In the genomic region with DNA sequence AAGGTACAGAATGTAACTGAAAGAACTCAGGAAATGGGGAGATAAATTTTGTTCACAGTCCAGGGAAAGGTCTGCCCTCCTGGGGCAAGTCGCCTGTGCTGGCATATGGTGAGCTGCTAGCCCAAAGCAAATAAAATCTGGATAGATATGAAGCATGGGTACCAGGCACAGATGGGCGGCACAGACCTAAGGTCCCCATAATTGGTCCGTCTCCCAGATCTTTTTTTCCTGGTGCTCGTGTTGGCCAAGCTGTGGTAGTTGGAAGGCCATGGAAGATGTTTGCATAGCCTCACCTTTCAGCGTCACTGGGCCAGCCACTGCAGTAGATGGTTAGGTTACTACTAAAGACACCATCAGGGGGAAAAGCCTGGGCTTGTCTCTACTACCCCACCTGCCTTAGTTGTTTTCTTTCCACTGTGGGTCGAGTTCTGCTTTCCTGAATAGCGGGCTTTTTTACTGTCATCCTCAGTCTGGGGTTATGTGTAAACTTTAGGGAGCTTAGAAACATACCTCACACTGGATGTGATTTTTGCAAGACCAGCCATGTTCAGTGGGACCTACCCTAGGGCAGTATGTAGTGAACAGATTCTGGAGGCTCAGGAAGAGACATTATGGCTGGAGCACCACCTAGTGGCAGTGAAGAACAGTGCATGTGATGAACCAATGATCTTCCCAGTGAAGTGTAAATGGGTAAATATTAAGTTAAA, we compare ENCODE assay signal across 1 cellular context.
TF ChIP-seq lines count a peak whose summit lies in the region.

No MANE protein-coding gene starts in this region.

TF ChIP-seq in K562, 482 proteins besides CTCF, POLR2A, EP300 and RAD21 (continued from another document and continues in another):
- peak; percentile 90; the same call in 1 of the 2 replicates for TF ChIP-seq STAG1 (CRISPR knock-in tag; IDR thresholded peaks at IDR 0.05; ENCODE audit: borderline replicate concordance)
- no peak for TF ChIP-seq ARHGAP35 (IDR thresholded peaks at IDR 0.05; ENCODE audit: partially characterized antibody)
- TF ChIP-seq ARID2 (IDR thresholded peaks at IDR 0.05) = peak; percentile 93
- TF ChIP-seq JUN (IDR thresholded peaks at IDR 0.05; ENCODE audit: borderline replicate concordance, low read depth, low read length) = no peak
- no peak for TF ChIP-seq JUN (CRISPR knock-in tag; IDR thresholded peaks at IDR 0.05; ENCODE audit: borderline replicate concordance)
- TF ChIP-seq HMGN3 (IDR thresholded peaks at IDR 0.05; ENCODE audit: borderline replicate concordance, extremely low read depth, insufficient read length, low read depth, low read length) = no peak
- no peak for TF ChIP-seq FOXJ2 (tag; IDR thresholded peaks at IDR 0.05)
- no peak for TF ChIP-seq E2F4 (CRISPR knock-in tag; IDR thresholded peaks at IDR 0.05; ENCODE audit: low read depth)
- TF ChIP-seq CBFA2T2 (conservative IDR thresholded peaks at IDR 0.05) = no peak
- no peak for TF ChIP-seq MCM7 (IDR thresholded peaks at IDR 0.05)
- no peak for TF ChIP-seq SMARCE1 (IDR thresholded peaks at IDR 0.05)
- no peak for TF ChIP-seq BACH1 (tag; IDR thresholded peaks at IDR 0.05)
- TF ChIP-seq GATAD2B (IDR thresholded peaks at IDR 0.05; ENCODE audit: borderline replicate concordance) = peak; percentile 20; the same call in 1 of the 2 replicates
- TF ChIP-seq CEBPB (tag; IDR thresholded peaks at IDR 0.05) = no peak
- no peak for TF ChIP-seq TRIM24 (IDR thresholded peaks at IDR 0.05)
- TF ChIP-seq, protein P1, sequence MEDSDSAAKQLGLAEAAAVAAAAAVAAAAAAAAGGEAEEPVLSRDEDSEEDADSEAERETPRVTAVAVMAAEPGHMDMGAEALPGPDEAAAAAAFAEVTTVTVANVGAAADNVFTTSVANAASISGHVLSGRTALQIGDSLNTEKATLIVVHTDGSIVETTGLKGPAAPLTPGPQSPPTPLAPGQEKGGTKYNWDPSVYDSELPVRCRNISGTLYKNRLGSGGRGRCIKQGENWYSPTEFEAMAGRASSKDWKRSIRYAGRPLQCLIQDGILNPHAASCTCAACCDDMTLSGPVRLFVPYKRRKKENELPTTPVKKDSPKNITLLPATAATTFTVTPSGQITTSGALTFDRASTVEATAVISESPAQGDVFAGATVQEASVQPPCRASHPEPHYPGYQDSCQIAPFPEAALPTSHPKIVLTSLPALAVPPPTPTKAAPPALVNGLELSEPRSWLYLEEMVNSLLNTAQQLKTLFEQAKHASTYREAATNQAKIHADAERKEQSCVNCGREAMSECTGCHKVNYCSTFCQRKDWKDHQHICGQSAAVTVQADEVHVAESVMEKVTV (CRISPR knock-in tag; IDR thresholded peaks at IDR 0.05) = peak; percentile 85
- no peak for TF ChIP-seq ARNT (IDR thresholded peaks at IDR 0.05)
- TF ChIP-seq KHSRP (IDR thresholded peaks at IDR 0.05) = no peak
- no peak for TF ChIP-seq CHD1 (IDR thresholded peaks at IDR 0.05; ENCODE audit: low read length)
- TF ChIP-seq CC2D1A (IDR thresholded peaks at IDR 0.05) = peak; percentile 68; the same call in 1 of the 2 replicates
- 0 out of 2 replicates have a peak, but pooled peaks have one; percentile 28 for TF ChIP-seq RB1 (IDR thresholded peaks at IDR 0.05; ENCODE audit: low read depth)
- TF ChIP-seq, protein P2, sequence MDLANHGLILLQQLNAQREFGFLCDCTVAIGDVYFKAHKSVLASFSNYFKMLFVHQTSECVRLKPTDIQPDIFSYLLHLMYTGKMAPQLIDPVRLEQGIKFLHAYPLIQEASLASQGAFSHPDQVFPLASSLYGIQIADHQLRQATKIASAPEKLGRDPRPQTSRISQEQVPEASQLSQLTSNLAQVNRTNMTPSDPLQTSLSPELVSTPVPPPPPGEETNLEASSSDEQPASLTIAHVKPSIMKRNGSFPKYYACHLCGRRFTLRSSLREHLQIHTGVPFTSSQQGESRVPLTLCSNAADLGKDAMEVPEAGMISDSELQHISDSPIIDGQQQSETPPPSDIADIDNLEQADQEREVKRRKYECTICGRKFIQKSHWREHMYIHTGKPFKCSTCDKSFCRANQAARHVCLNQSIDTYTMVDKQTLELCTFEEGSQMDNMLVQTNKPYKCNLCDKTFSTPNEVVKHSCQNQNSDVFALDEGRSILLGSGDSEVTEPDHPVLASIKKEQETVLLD (IDR thresholded peaks at IDR 0.05) = no peak
- TF ChIP-seq C11orf30 (IDR thresholded peaks at IDR 0.05; ENCODE audit: low read depth) = no peak
- no peak for TF ChIP-seq PRDM10 (IDR thresholded peaks at IDR 0.05; ENCODE audit: partially characterized antibody)
- TF ChIP-seq MITF (IDR thresholded peaks at IDR 0.05) = no peak
- no peak for TF ChIP-seq ZNF444 (CRISPR knock-in tag; IDR thresholded peaks at IDR 0.05)
- no peak for TF ChIP-seq ASH1L (IDR thresholded peaks at IDR 0.05; ENCODE audit: borderline replicate concordance, low read depth, partially characterized antibody)
- TF ChIP-seq, protein P3, sequence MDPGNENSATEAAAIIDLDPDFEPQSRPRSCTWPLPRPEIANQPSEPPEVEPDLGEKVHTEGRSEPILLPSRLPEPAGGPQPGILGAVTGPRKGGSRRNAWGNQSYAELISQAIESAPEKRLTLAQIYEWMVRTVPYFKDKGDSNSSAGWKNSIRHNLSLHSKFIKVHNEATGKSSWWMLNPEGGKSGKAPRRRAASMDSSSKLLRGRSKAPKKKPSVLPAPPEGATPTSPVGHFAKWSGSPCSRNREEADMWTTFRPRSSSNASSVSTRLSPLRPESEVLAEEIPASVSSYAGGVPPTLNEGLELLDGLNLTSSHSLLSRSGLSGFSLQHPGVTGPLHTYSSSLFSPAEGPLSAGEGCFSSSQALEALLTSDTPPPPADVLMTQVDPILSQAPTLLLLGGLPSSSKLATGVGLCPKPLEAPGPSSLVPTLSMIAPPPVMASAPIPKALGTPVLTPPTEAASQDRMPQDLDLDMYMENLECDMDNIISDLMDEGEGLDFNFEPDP (CRISPR knock-in tag; IDR thresholded peaks at IDR 0.05) = no peak
- TF ChIP-seq JUNB (CRISPR knock-in tag; conservative IDR thresholded peaks at IDR 0.05) = no peak
- TF ChIP-seq FOXK1 (CRISPR knock-in tag; IDR thresholded peaks at IDR 0.05; ENCODE audit: borderline replicate concordance) = no peak
- no peak for TF ChIP-seq ZNF134 (CRISPR knock-in tag; conservative IDR thresholded peaks at IDR 0.05)
- TF ChIP-seq MECOM (CRISPR knock-in tag; IDR thresholded peaks at IDR 0.05) = no peak
- TF ChIP-seq HDAC2 (IDR thresholded peaks at IDR 0.05) = no peak
- no peak for TF ChIP-seq NFXL1 (CRISPR knock-in tag; IDR thresholded peaks at IDR 0.05)
- TF ChIP-seq ESRRA (IDR thresholded peaks at IDR 0.05; ENCODE audit: borderline replicate concordance, low read depth) = no peak
- no peak for TF ChIP-seq ELK1 (CRISPR knock-in tag; IDR thresholded peaks at IDR 0.05)
- TF ChIP-seq ZKSCAN8 (CRISPR knock-in tag; IDR thresholded peaks at IDR 0.05) = no peak
- no peak for TF ChIP-seq E2F3 (CRISPR knock-in tag; IDR thresholded peaks at IDR 0.05)
- TF ChIP-seq, protein P4, sequence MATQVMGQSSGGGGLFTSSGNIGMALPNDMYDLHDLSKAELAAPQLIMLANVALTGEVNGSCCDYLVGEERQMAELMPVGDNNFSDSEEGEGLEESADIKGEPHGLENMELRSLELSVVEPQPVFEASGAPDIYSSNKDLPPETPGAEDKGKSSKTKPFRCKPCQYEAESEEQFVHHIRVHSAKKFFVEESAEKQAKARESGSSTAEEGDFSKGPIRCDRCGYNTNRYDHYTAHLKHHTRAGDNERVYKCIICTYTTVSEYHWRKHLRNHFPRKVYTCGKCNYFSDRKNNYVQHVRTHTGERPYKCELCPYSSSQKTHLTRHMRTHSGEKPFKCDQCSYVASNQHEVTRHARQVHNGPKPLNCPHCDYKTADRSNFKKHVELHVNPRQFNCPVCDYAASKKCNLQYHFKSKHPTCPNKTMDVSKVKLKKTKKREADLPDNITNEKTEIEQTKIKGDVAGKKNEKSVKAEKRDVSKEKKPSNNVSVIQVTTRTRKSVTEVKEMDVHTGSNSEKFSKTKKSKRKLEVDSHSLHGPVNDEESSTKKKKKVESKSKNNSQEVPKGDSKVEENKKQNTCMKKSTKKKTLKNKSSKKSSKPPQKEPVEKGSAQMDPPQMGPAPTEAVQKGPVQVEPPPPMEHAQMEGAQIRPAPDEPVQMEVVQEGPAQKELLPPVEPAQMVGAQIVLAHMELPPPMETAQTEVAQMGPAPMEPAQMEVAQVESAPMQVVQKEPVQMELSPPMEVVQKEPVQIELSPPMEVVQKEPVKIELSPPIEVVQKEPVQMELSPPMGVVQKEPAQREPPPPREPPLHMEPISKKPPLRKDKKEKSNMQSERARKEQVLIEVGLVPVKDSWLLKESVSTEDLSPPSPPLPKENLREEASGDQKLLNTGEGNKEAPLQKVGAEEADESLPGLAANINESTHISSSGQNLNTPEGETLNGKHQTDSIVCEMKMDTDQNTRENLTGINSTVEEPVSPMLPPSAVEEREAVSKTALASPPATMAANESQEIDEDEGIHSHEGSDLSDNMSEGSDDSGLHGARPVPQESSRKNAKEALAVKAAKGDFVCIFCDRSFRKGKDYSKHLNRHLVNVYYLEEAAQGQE (CRISPR knock-in tag; IDR thresholded peaks at IDR 0.05; ENCODE audit: low read depth) = no peak
- TF ChIP-seq SMC3 (conservative IDR thresholded peaks at IDR 0.05; ENCODE audit: insufficient read depth, low read depth, low read length) = peak; percentile 93
- no peak for TF ChIP-seq ZNF23 (CRISPR knock-in tag; IDR thresholded peaks at IDR 0.05)
- TF ChIP-seq HNRNPLL (IDR thresholded peaks at IDR 0.05; ENCODE audit: low read depth, low read length, poor library complexity, severe bottlenecking) = no peak
- TF ChIP-seq EZH2 (IDR thresholded peaks at IDR 0.05; ENCODE audit: borderline replicate concordance, low read depth, low read length) = no peak
- no peak for TF ChIP-seq POLR2AphosphoS2 (IDR thresholded peaks at IDR 0.05; ENCODE audit: low read length)
- TF ChIP-seq, protein P5, sequence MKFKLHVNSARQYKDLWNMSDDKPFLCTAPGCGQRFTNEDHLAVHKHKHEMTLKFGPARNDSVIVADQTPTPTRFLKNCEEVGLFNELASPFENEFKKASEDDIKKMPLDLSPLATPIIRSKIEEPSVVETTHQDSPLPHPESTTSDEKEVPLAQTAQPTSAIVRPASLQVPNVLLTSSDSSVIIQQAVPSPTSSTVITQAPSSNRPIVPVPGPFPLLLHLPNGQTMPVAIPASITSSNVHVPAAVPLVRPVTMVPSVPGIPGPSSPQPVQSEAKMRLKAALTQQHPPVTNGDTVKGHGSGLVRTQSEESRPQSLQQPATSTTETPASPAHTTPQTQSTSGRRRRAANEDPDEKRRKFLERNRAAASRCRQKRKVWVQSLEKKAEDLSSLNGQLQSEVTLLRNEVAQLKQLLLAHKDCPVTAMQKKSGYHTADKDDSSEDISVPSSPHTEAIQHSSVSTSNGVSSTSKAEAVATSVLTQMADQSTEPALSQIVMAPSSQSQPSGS (CRISPR knock-in tag; IDR thresholded peaks at IDR 0.05) = no peak
- no peak for TF ChIP-seq PHTF2 (CRISPR knock-in tag; IDR thresholded peaks at IDR 0.05)
- TF ChIP-seq ZNF436 (CRISPR knock-in tag; IDR thresholded peaks at IDR 0.05) = no peak
- TF ChIP-seq MEIS2 (IDR thresholded peaks at IDR 0.05; ENCODE audit: partially characterized antibody) = no peak
- TF ChIP-seq PRPF4 (IDR thresholded peaks at IDR 0.05; ENCODE audit: insufficient read depth, low read depth, low read length, poor library complexity, severe bottlenecking) = no peak
- TF ChIP-seq ZNF41 (CRISPR knock-in tag; conservative IDR thresholded peaks at IDR 0.05) = no peak
